Comparison of ENCODE assay signal across 1 cellular context in the genomic region with DNA sequence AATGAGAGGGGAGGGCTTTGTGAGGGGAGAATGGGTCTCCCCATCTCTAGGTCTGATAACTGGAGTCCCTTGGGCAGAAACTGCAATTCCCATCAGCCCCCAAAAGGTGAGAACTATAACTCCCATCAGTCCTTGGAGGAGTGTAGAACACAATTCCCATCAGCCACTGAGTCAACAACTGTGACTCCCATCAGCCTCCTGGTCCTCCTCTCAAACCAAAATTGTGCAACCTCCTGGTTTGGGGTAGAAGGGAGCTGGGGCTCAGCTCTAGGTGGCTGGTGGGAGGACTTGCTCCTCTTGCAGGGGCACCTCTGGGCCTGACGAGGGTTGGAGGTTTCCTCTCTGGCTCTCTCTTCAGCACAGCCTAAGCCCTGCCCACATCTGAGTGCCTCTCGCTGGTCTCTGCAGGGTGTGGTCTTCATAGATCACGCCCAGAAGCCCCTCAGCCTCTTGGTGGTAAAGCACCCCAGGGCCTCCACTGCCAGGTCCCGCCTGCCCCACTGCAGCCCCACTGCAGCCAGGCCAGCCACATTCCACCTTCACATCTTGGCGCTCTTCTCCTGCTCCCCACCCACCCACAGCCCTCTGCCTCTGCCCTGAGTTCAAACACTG.
A peak's percentile ranks its signal among the peaks of the same experiment; 100 is the strongest.
TF ChIP-seq lines count a peak whose summit lies in the region.

No MANE protein-coding gene starts in this region.

TF ChIP-seq in HepG2, 621 proteins besides CTCF, POLR2A, EP300 and RAD21:
- TF ChIP-seq ZNF501 (CRISPR knock-in tag; IDR thresholded peaks at IDR 0.05): no peak
- TF ChIP-seq THAP11 (CRISPR knock-in tag; IDR thresholded peaks at IDR 0.05): peak; percentile 89
- TF ChIP-seq ZNF143 (CRISPR knock-in tag; IDR thresholded peaks at IDR 0.05): peak; percentile 79
- 0 out of 2 replicates have a peak, but pooled peaks have one; percentile 25 for TF ChIP-seq CEBPB (IDR thresholded peaks at IDR 0.05; ENCODE audit: borderline replicate concordance, low read depth, low read length)
